1 cellular context compared by ENCODE assay signal in genomic region chr15:101437618-101438481, GRCh38.
TF ChIP-seq lines count a peak whose summit lies in the region.

No MANE protein-coding gene starts in this region.

TF ChIP-seq in HepG2, 621 proteins besides CTCF, POLR2A, EP300 and RAD21 (continued from another document):
- TF ChIP-seq NFAT5 (CRISPR knock-in tag; IDR thresholded peaks at IDR 0.05) = 0 out of 2 replicates have a peak, but pooled peaks have one; percentile 54
- peak; percentile 32; the same call in 1 of the 2 replicates for TF ChIP-seq ZBTB20 (CRISPR knock-in tag; IDR thresholded peaks at IDR 0.05; ENCODE audit: borderline replicate concordance, low read depth)
- no peak for TF ChIP-seq KAT8 (CRISPR knock-in tag; IDR thresholded peaks at IDR 0.05)
- no peak for TF ChIP-seq DRAP1 (CRISPR knock-in tag; IDR thresholded peaks at IDR 0.05)
- no peak for TF ChIP-seq NFYC (CRISPR knock-in tag; IDR thresholded peaks at IDR 0.05)
- no peak for TF ChIP-seq MAZ (IDR thresholded peaks at IDR 0.05; ENCODE audit: borderline replicate concordance, low read depth, low read length)
- TF ChIP-seq MAZ (CRISPR knock-in tag; IDR thresholded peaks at IDR 0.05; ENCODE audit: low read depth) = peak; percentile 48; the same call in 1 of the 2 replicates
- peak; percentile 13; the same call in 1 of the 2 replicates for TF ChIP-seq REPIN1 (CRISPR knock-in tag; IDR thresholded peaks at IDR 0.05; ENCODE audit: borderline replicate concordance, low read depth)
- peak; percentile 59; the same call in 1 of the 2 replicates for TF ChIP-seq ZNF766 (CRISPR knock-in tag; IDR thresholded peaks at IDR 0.05; ENCODE audit: borderline replicate concordance)
- peak; percentile 80 for TF ChIP-seq CREM (IDR thresholded peaks at IDR 0.05)
- TF ChIP-seq CREM (CRISPR knock-in tag; IDR thresholded peaks at IDR 0.05) = no peak
- no peak for TF ChIP-seq ZNF570 (CRISPR knock-in tag; IDR thresholded peaks at IDR 0.05; ENCODE audit: borderline replicate concordance)
- 0 out of 2 replicates have a peak, but pooled peaks have one; percentile 38 for TF ChIP-seq SMAD3 (CRISPR knock-in tag; IDR thresholded peaks at IDR 0.05)
- TF ChIP-seq ZNF160 (CRISPR knock-in tag; IDR thresholded peaks at IDR 0.05) = 0 out of 2 replicates have a peak, but pooled peaks have one; percentile 20
- TF ChIP-seq ZNF781 (CRISPR knock-in tag; IDR thresholded peaks at IDR 0.05; ENCODE audit: borderline replicate concordance, not compliant biosample characterization) = peak; percentile 45
- 0 out of 2 replicates have a peak, but pooled peaks have one; percentile 54 for TF ChIP-seq NFIC (IDR thresholded peaks at IDR 0.05; ENCODE audit: low read length)
- TF ChIP-seq FUBP1 (CRISPR knock-in tag; IDR thresholded peaks at IDR 0.05; ENCODE audit: borderline replicate concordance) = no peak
- TF ChIP-seq FOXP1 (IDR thresholded peaks at IDR 0.05) = no peak
- TF ChIP-seq FOXP1 (CRISPR knock-in tag; IDR thresholded peaks at IDR 0.05) = peak; percentile 58; the same call in 1 of the 2 replicates
- no peak for TF ChIP-seq ZNF350 (CRISPR knock-in tag; IDR thresholded peaks at IDR 0.05; ENCODE audit: borderline replicate concordance, low read depth)
- no peak for TF ChIP-seq DMAP1 (CRISPR knock-in tag; IDR thresholded peaks at IDR 0.05)
- no peak for TF ChIP-seq RORA (CRISPR knock-in tag; IDR thresholded peaks at IDR 0.05)
- TF ChIP-seq THYN1 (CRISPR knock-in tag; IDR thresholded peaks at IDR 0.05; ENCODE audit: borderline replicate concordance, low read depth) = no peak
- peak; percentile 20; the same call in 1 of the 2 replicates for TF ChIP-seq ZNF563 (CRISPR knock-in tag; IDR thresholded peaks at IDR 0.05)
- peak; percentile 30; the same call in 1 of the 2 replicates for TF ChIP-seq YEATS4 (CRISPR knock-in tag; IDR thresholded peaks at IDR 0.05; ENCODE audit: borderline replicate concordance)
- 0 out of 2 replicates have a peak, but pooled peaks have one; percentile 48 for TF ChIP-seq ZFP90 (CRISPR knock-in tag; IDR thresholded peaks at IDR 0.05; ENCODE audit: borderline replicate concordance)
- no peak for TF ChIP-seq ZNF317 (CRISPR knock-in tag; IDR thresholded peaks at IDR 0.05)
- TF ChIP-seq ZNF614 (CRISPR knock-in tag; IDR thresholded peaks at IDR 0.05; ENCODE audit: borderline replicate concordance) = no peak
- peak; percentile 59; the same call in 1 of the 2 replicates for TF ChIP-seq SNAPC5 (CRISPR knock-in tag; IDR thresholded peaks at IDR 0.05; ENCODE audit: borderline replicate concordance)
- no peak; the same call in 1 of the 2 replicates for TF ChIP-seq ZNF503 (CRISPR knock-in tag; IDR thresholded peaks at IDR 0.05)
- TF ChIP-seq ZNF256 (CRISPR knock-in tag; conservative IDR thresholded peaks at IDR 0.05) = no peak
- no peak for TF ChIP-seq TCF7L2 (IDR thresholded peaks at IDR 0.05; ENCODE audit: low read depth, low read length)
- TF ChIP-seq ZNF225 (CRISPR knock-in tag; IDR thresholded peaks at IDR 0.05) = no peak
- no peak for TF ChIP-seq FOXK1 (CRISPR knock-in tag; IDR thresholded peaks at IDR 0.05; ENCODE audit: borderline replicate concordance, low read depth)
- peak; percentile 23; the same call in 1 of the 2 replicates for TF ChIP-seq SP4 (CRISPR knock-in tag; IDR thresholded peaks at IDR 0.05)
- TF ChIP-seq TMF1 (CRISPR knock-in tag; IDR thresholded peaks at IDR 0.05; ENCODE audit: low read depth) = no peak
- TF ChIP-seq PRDM4 (CRISPR knock-in tag; IDR thresholded peaks at IDR 0.05; ENCODE audit: borderline replicate concordance) = no peak
- no peak for TF ChIP-seq RNF2 (conservative IDR thresholded peaks at IDR 0.05; ENCODE audit: low read depth)
- 0 out of 2 replicates have a peak, but pooled peaks have one; percentile 33 for TF ChIP-seq CC2D1A (CRISPR knock-in tag; IDR thresholded peaks at IDR 0.05)
- no peak for TF ChIP-seq ATF4 (CRISPR knock-in tag; IDR thresholded peaks at IDR 0.05)
- no peak; the same call in 1 of the 2 replicates for TF ChIP-seq MED13 (CRISPR knock-in tag; IDR thresholded peaks at IDR 0.05)
- 0 out of 2 replicates have a peak, but pooled peaks have one; percentile 11 for TF ChIP-seq BCL3 (CRISPR knock-in tag; IDR thresholded peaks at IDR 0.05)
